In the genomic region with DNA sequence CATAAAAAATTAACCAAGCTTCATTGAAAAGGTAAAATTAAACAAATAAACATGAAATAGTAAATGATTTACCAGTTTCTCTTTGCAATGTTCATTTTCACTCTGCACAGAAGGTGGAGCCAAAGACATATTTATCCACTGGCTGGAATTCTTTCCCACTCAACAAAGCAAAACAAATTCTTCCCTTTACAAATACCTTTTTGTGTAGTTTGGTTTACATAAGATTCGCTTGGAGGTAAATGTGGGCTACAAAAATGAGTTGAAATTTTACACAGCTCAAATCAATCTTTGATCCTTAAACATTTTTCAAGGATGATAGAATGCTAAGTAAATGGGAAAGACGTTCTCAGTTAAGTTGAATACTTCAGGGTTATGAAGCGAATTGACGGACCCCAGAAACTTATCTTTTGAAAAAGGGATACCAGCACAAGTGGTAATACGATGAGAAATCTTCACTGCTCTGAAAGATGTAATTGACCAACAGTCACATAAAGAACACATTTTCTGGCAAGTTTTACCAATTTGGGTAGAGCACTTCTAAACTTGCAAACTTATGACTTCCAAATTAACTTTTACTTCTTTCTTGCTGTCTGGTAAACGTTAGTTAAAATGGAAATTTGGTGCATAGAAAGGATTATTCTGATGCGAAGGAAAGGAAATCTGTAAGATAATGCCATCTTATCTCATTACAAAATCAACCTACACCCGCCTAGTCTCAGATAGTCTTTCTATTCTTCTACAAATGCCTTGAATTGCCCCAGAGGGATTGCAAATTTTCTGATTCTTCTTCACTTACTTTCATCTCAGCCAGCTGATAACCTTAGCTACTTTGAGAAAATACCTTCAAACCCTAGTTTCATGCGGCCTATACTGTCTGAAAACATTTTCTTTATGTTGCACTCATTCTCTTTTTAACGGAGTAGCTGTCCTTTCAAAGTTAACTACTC, we compare ENCODE assay signal across 9 cellular contexts. TPM values are rescaled to one million over a fixed set of nuclear protein-coding genes. Genes with fewer than 3 reads are reported as not detected.
DNase-seq lines count a peak whose midpoint lies in the region; ATAC-seq, FAIRE-seq and TF ChIP-seq lines count a peak whose summit lies in the region.
"Had no signal": no experiment of that assay in that cellular context is flagged by ENCODE, and none has a peak within 500 bp of the region (broad histone marks: within the 10 kb centered on the region; RNA-seq: fewer than 3 reads in every experiment).

No MANE protein-coding gene starts in this region.

- TF ChIP-seq POLR2A in gastrocnemius medialis (IDR thresholded peaks at IDR 0.05): no peak

- no peaks in the 10 kb centered on the region for H3K9me3 ChIP-seq in gastrocnemius medialis

- no peak overlapping the region for H3K27ac Mint-ChIP-seq in activated CD4-positive, alpha-beta T cell treated with anti-CD3 and anti-CD28 coated beads for 36 hours

- TF ChIP-seq CTCF in foreskin keratinocyte (conservative IDR thresholded peaks at IDR 0.05): peak; percentile 93
- peak; percentile 34 to 79 (median 60) for TF ChIP-seq CTCF in gastrocnemius medialis (IDR thresholded peaks at IDR 0.05 in 4 of 5, conservative IDR thresholded peaks at IDR 0.05 in 1 of 5)

- ATAC-seq in foreskin keratinocyte: no peak
- peak in 1 of 2 donors; percentile 66 for ATAC-seq in gastrocnemius medialis
- ATAC-seq in GM19455 (IDR thresholded peaks at IDR 0.05; ENCODE audit: unreplicated experiment): no peak
- no peak for ATAC-seq in activated CD4-positive, alpha-beta T cell treated with anti-CD3 and anti-CD28 coated beads for 36 hours

- CTCF ChIA-PET in activated CD4-positive, alpha-beta T cell treated with anti-CD3 and anti-CD28 coated beads for 36 hours (lab: Charles Lee): interaction anchor here (0.6 kb wide), 1 partner anchor 18 kb away, joined by 4 read pairs; no protein-coding TSS in a partner anchor

- no peaks in the 10 kb centered on the region for H3K36me3 Mint-ChIP-seq in activated CD4-positive, alpha-beta T cell treated with anti-CD3 and anti-CD28 coated beads for 36 hours (ENCODE audit: low read depth)
- H3K36me3 Mint-ChIP-seq: CD4-positive, CD25-positive, alpha-beta regulatory T cell had no signal

- intact Hi-C loops in gastrocnemius medialis (cut with DNase I; ENCODE audit: low total_unique reads): loop anchor here (1.0 to 10.0 kb wide), 5 partner anchors 224 to 944 kb away; no protein-coding TSS in a partner anchor
- intact Hi-C loops in activated CD4-positive, alpha-beta T cell treated with anti-CD3 and anti-CD28 coated beads for 36 hours (cut with DNase I, micrococcal nuclease): loop anchor here (1.0 to 10.0 kb wide), 5 partner anchors 418 to 1104 kb away; no protein-coding TSS in a partner anchor

- H3K4me3 Mint-ChIP-seq in activated CD4-positive, alpha-beta T cell treated with anti-CD3 and anti-CD28 coated beads for 36 hours: no peak overlapping the region
- H3K4me3 Mint-ChIP-seq: CD4-positive, CD25-positive, alpha-beta regulatory T cell had no signal

- POLR2A ChIA-PET in activated CD4-positive, alpha-beta T cell treated with anti-CD3 and anti-CD28 coated beads for 36 hours (lab: Charles Lee): interaction anchor here (0.8 kb wide), 1 partner anchor 73 kb away, joined by 5 read pairs; no protein-coding TSS in a partner anchor

- H3K36me3 ChIP-seq in gastrocnemius medialis: no peaks in the 10 kb centered on the region

- H3K27me3 ChIP-seq in foreskin keratinocyte (no peaks in the 10 kb centered on the region), gastrocnemius medialis (peaks cover 5 to 7% (median 7%) of the 10 kb centered on the region in 3 donors)

- peaks cover 2% of the 10 kb centered on the region for H3K27me3 Mint-ChIP-seq in activated CD4-positive, alpha-beta T cell treated with anti-CD3 and anti-CD28 coated beads for 36 hours

- H3K4me1 Mint-ChIP-seq in activated CD4-positive, alpha-beta T cell treated with anti-CD3 and anti-CD28 coated beads for 36 hours: no peaks in the 10 kb centered on the region

- FAIRE-seq in RCC 7860 (lab: Jason Lieb, UNC): peak; percentile 72

- no peak overlapping the region for H3K27ac ChIP-seq in foreskin keratinocyte
- H3K27ac ChIP-seq in gastrocnemius medialis: no peak overlapping the region

- peak; percentile 21 for DNase-seq in NCI-H2171 treated with DMSO at 0.1 percent for 48 hours (lab: John Stamatoyannopoulos, UW)
- DNase-seq in NCI-H2171 (lab: John Stamatoyannopoulos, UW): no peak
- DNase-seq in RCC 7860 (ENCODE audit: low spot score): no peak
- peak in 1 of 2 donors; percentile 36 for DNase-seq in foreskin keratinocyte
- no peak for DNase-seq in gastrocnemius medialis
- no peak for DNase-seq in activated CD4-positive, alpha-beta T cell treated with anti-CD3 and anti-CD28 coated beads for 36 hours
- DNase-seq in T-helper 9 cell: no peak
- DNase-seq: CD4-positive, CD25-positive, alpha-beta regulatory T cell had no signal

- no peaks in the 10 kb centered on the region for H3K4me1 ChIP-seq in foreskin keratinocyte
- H3K4me1 ChIP-seq in gastrocnemius medialis: no peaks in the 10 kb centered on the region

- H3K9me3 Mint-ChIP-seq in activated CD4-positive, alpha-beta T cell treated with anti-CD3 and anti-CD28 coated beads for 36 hours (ENCODE audit: low read depth): no peaks in the 10 kb centered on the region
- H3K9me3 Mint-ChIP-seq: CD4-positive, CD25-positive, alpha-beta regulatory T cell had no signal

- H3K4me3 ChIP-seq in gastrocnemius medialis: no peak overlapping the region

- in situ Hi-C loops in gastrocnemius medialis (cut with MboI; ENCODE audit: low sequenced_read_pairs in 4 of 4): loop anchor here in 3 of 4 donors (5.0 to 25.0 kb wide), 4 partner anchors 417 to 754 kb away; no protein-coding TSS in a partner anchor

RNA-seq across cellular contexts. Expression of a gene that starts 4.7 kb away (rescaled TPM):
- total RNA-seq in foreskin keratinocyte: 70.7 and 79.8 TPM in 2 replicates
- 33.8 and 44.4 TPM in 2 replicates for polyA plus RNA-seq in foreskin keratinocyte
- 10 to 100 TPM in 1 of 4 donors, 1 to 10 TPM in 3; 6.8 to 10.8 (median 9.2) TPM for total RNA-seq in gastrocnemius medialis
- under 1 TPM; 0.09 to 0.14 TPM for total RNA-seq in activated CD4-positive, alpha-beta T cell treated with anti-CD3 and anti-CD28 coated beads for 36 hours
- total RNA-seq: CD4-positive, CD25-positive, alpha-beta regulatory T cell had no signal
- polyA plus RNA-seq: CD4-positive, CD25-positive, alpha-beta regulatory T cell had no signal

Comparison
In these comparisons a context has a peak if more than half of its experiments do, and no peak if none do; other contexts are left out.
1. RNA of a gene that starts 4.7 kb away (total RNA-seq): 70.7 to 79.8 TPM in foreskin keratinocyte and 6.8 to 10.8 TPM in gastrocnemius medialis; 0.09 to 0.14 TPM in activated CD4-positive, alpha-beta T cell treated with anti-CD3 and anti-CD28 coated beads for 36 hours; every median in the first group is over 4 times any median in the second.